In genomic region chr12:47818007-47818376, GRCh38 we compare ENCODE assay signal across 8 cellular contexts. TPM values are rescaled to one million over a fixed set of nuclear protein-coding genes. Genes with fewer than 3 reads are reported as not detected.
DNase-seq lines count a peak whose midpoint lies in the region; ATAC-seq and TF ChIP-seq lines count a peak whose summit lies in the region.

No MANE protein-coding gene starts in this region.

- H3K4me1 ChIP-seq in right atrium auricular region (peaks cover 0 to 90% of the 10 kb centered on the region in 2 donors), spleen (peaks cover 64 to 93% (median 76%) of the 10 kb centered on the region in 6 donors)

- H3K36me3 ChIP-seq in right atrium auricular region, result no peaks in the 10 kb centered on the region
- peaks cover 0 to 11% (median 0%) of the 10 kb centered on the region in 6 donors for H3K36me3 ChIP-seq in spleen

- no peak for TF ChIP-seq POLR2A in spleen (IDR thresholded peaks at IDR 0.05)

- no peaks in the 10 kb centered on the region for H3K9me3 ChIP-seq in right atrium auricular region
- H3K9me3 ChIP-seq in spleen, result no peaks in the 10 kb centered on the region

- H3K27ac ChIP-seq in right atrium auricular region (peak overlapping the region; percentile 95 to 99), spleen (peak overlapping the region; percentile 91 to 98 (median 96))

- 21 to 53% (median 47%) methylated on average over 3 of the region's 3 CpGs for WGBS in spleen, 5 donors

- peak overlapping the region; percentile 95 to 100 for H3K27ac Mint-ChIP-seq in activated naive CD4-positive, alpha-beta T cell treated with anti-CD3 and anti-CD28 coated beads, Interleukin-2, amount 50 U/mL, for 72 hours

- H3K36me3 Mint-ChIP-seq in activated naive CD4-positive, alpha-beta T cell treated with anti-CD3 and anti-CD28 coated beads, Interleukin-2, amount 50 U/mL, for 72 hours, result peaks cover 46 to 61% of the 10 kb centered on the region in 2 donors

- H3K27me3 ChIP-seq in right atrium auricular region, result no peaks in the 10 kb centered on the region
- no peaks in the 10 kb centered on the region for H3K27me3 ChIP-seq in spleen (replicated peaks in 1 of 7)

- peak overlapping the region; percentile 91 for H3K4me3 ChIP-seq in HFF-Myc (replicated peaks; ENCODE audit: low read depth, low read length)
- peak overlapping the region; percentile 77 to 96 for H3K4me3 ChIP-seq in right atrium auricular region
- H3K4me3 ChIP-seq in spleen, result peak overlapping the region in 7 of 8 donors; percentile 71 to 82 (median 79)

- DNase-seq in HFF-Myc (ENCODE audit: extremely low read depth, low read depth) (no peak), right atrium auricular region (ENCODE audit: low spot score) (no peak), spleen (peak; percentile 74), Kasumi-1 (lab: John Stamatoyannopoulos, UW) (no peak), NCI-H510A (lab: John Stamatoyannopoulos, UW) (no peak), D341Med (ENCODE audit: low spot score) (no peak)
- DNase-seq in activated naive CD4-positive, alpha-beta T cell treated with anti-CD3 and anti-CD28 coated beads, Interleukin-2, amount 50 U/mL, for 72 hours (ENCODE audit: low spot score in 2 of 2), result no peak

- intact Hi-C loops in spleen (cut with DNase I; ENCODE audit: low total_unique reads), result no loop called here

- ATAC-seq in activated naive CD4-positive, alpha-beta T cell treated with anti-CD3 and anti-CD28 coated beads, Interleukin-2, amount 50 U/mL, for 72 hours, result no peak
- no peak for ATAC-seq in GM18519 (IDR thresholded peaks at IDR 0.05; ENCODE audit: low FRiP score, unreplicated experiment)

- TF ChIP-seq CTCF in HFF-Myc (IDR thresholded peaks at IDR 0.05; ENCODE audit: low read depth, low read length, missing control alignments), result no peak
- TF ChIP-seq CTCF in right atrium auricular region (IDR thresholded peaks at IDR 0.05), result no peak
- TF ChIP-seq CTCF in spleen (IDR thresholded peaks at IDR 0.05 in 8 of 11, conservative IDR thresholded peaks at IDR 0.05 in 3 of 11), result no peak

- H3K9me3 Mint-ChIP-seq in activated naive CD4-positive, alpha-beta T cell treated with anti-CD3 and anti-CD28 coated beads, Interleukin-2, amount 50 U/mL, for 72 hours, result peaks cover 0 to 4% of the 10 kb centered on the region in 2 donors

RNA-seq across cellular contexts. Expression of gene HDAC7, which starts 1.7 kb away (rescaled TPM):
- 100 to 1,000 TPM; 285 to 334 TPM for total RNA-seq in activated naive CD4-positive, alpha-beta T cell treated with anti-CD3 and anti-CD28 coated beads, Interleukin-2, amount 50 U/mL, for 72 hours
- total RNA-seq in right atrium auricular region (10 to 100 TPM; 33.4 to 60.2 TPM), spleen (100 to 1,000 TPM in 5 of 7 donors, 10 to 100 TPM in 2; 74.9 to 158 (median 132) TPM)
- 10 to 100 TPM; 39.6 to 76.7 (median 52.2) TPM for polyA plus RNA-seq in spleen

RNA-seq across cellular contexts. Expression of gene SLC48A1, which starts 45.0 kb away (rescaled TPM):
- 1 to 10 TPM; 5.2 to 7.4 TPM for total RNA-seq in activated naive CD4-positive, alpha-beta T cell treated with anti-CD3 and anti-CD28 coated beads, Interleukin-2, amount 50 U/mL, for 72 hours
- total RNA-seq in right atrium auricular region (10 to 100 TPM; 48.9 to 52.0 TPM), spleen (10 to 100 TPM; 20.2 to 66.4 (median 42.3) TPM)
- polyA plus RNA-seq in spleen, result 10 to 100 TPM in 1 of 3 donors, 1 to 10 TPM in 2; 8.4 to 24.1 (median 9.5) TPM

RNA-seq across cellular contexts. Expression of gene RAPGEF3, which starts 59.3 kb away (rescaled TPM):
- total RNA-seq in activated naive CD4-positive, alpha-beta T cell treated with anti-CD3 and anti-CD28 coated beads, Interleukin-2, amount 50 U/mL, for 72 hours, result 1 to 10 TPM; 1.1 to 2.7 TPM
- total RNA-seq in right atrium auricular region (10 to 100 TPM; 19.8 to 26.8 TPM), spleen (10 to 100 TPM; 50.6 to 84.3 (median 57.8) TPM)
- 100 to 1,000 TPM in 1 of 3 donors, 10 to 100 TPM in 2; 21.4 to 116 (median 64.3) TPM for polyA plus RNA-seq in spleen

Comparison
In these comparisons a context has a peak if more than half of its experiments do, and no peak if none do; other contexts are left out.
1. RNA of gene RAPGEF3, which starts 59.3 kb away (total RNA-seq): 50.6 to 84.3 TPM in spleen and 19.8 to 26.8 TPM in right atrium auricular region; 1.1 to 2.7 TPM in activated naive CD4-positive, alpha-beta T cell treated with anti-CD3 and anti-CD28 coated beads, Interleukin-2, amount 50 U/mL, for 72 hours; every median in the first group is over 4 times any median in the second.
2. Peak in every context shown above with its lines, with median percentiles within 50 percentile points of each other: H3K4me3 ChIP-seq.